9 cellular contexts compared by ENCODE assay signal in the genomic region with DNA sequence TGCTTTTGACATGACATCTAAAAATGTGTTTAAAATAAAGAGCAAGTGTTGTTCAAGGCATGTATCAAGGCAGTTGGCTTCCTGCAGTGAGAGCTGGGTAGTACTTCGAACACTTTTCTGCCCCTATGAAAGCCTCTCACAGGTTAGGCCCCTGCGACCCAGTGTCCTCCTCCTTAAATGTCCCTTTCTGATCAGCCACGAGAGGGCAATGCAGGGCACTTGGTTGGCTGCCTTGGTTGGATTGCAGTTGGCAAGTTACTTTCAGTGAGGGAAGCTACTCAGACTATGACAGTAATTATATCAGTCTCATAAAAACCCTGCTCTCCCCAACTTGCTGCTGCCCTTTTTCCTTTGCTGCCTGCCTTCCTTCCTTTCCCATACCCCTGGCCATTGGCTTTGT.
DNase-seq lines count a peak whose midpoint lies in the region; ATAC-seq, FAIRE-seq and TF ChIP-seq lines count a peak whose summit lies in the region.
"Had no signal": no experiment of that assay in that cellular context is flagged by ENCODE, and none has a peak within 500 bp of the region (broad histone marks: within the 10 kb centered on the region; RNA-seq: fewer than 3 reads in every experiment).

No MANE protein-coding gene starts in this region.

- TF ChIP-seq CTCF in C4-2B (conservative IDR thresholded peaks at IDR 0.05) = peak; percentile 71

- ATAC-seq in left cardiac atrium (peak; percentile 27 to 67), GM19452 (IDR thresholded peaks at IDR 0.05; ENCODE audit: unreplicated experiment) (no peak), HG02973 (IDR thresholded peaks at IDR 0.05; ENCODE audit: unreplicated experiment) (no peak)

- FAIRE-seq in urothelium cell line (lab: Jason Lieb, UNC) = no peak
- FAIRE-seq: colon had no signal

- H3K27ac ChIP-seq in C4-2B = no peak overlapping the region

- intact Hi-C loops in left cardiac atrium (cut with DNase I) = loop anchor here in 1 of 2 donors (5.0 kb wide), 1 partner anchor 288 kb away; no protein-coding TSS in a partner anchor

- DNase-seq in HT-29 (ENCODE audit: low spot score) (peak; percentile 57), OCI-M1 (lab: John Stamatoyannopoulos, UW) (peak; percentile 50), left cardiac atrium (no peak), urothelium cell line (ENCODE audit: low spot score) (peak; percentile 18), T-helper 1 cell (no peak)

Comparison
In these comparisons a context has a peak if more than half of its experiments do, and no peak if none do; other contexts are left out.
1. DNase-seq: peak in HT-29 (single experiment), OCI-M1 (single experiment) and urothelium cell line (single experiment); none in left cardiac atrium (single experiment) and T-helper 1 cell (0 of 5).
2. ATAC-seq: peak in left cardiac atrium (2 of 2); none in GM19452 (single experiment) and HG02973 (single experiment).